Comparison of ENCODE assay signal across 8 cellular contexts in genomic region chr13:32650705-32651311, GRCh38.
DNase-seq lines count a peak whose midpoint lies in the region; ATAC-seq lines count a peak whose summit lies in the region.

No MANE protein-coding gene starts in this region.

- intact Hi-C loops in activated T-helper 2 cell treated with anti-CD3 and anti-CD28 coated beads, Interferon-gamma antibody, Interleukin-2, Interleukin-4, amounts not matched to agents 10 μg/mL and 5 μg/mL and 100 μg/mL, durations not matched to agents 14 hours and 24 hours and 36 hours (cut with micrococcal nuclease) = loop anchor here (1.0 to 2.0 kb wide), 6 partner anchors 10 to 892 kb away; partner anchors contain the start of genes N4BP2L2 and PDS5B

- no peaks in the 10 kb centered on the region for H3K27me3 Mint-ChIP-seq in activated T-helper 2 cell treated with anti-CD3 and anti-CD28 coated beads, Interferon-gamma antibody, Interleukin-2, Interleukin-4, amounts not matched to agents 10 μg/mL and 5 μg/mL and 100 μg/mL, durations not matched to agents 14 hours and 24 hours and 36 hours (ENCODE audit: low read depth)

- H3K27ac Mint-ChIP-seq in activated T-helper 2 cell treated with anti-CD3 and anti-CD28 coated beads, Interferon-gamma antibody, Interleukin-2, Interleukin-4, amounts not matched to agents 10 μg/mL and 5 μg/mL and 100 μg/mL, durations not matched to agents 14 hours and 24 hours and 36 hours = peak overlapping the region; percentile 70

- peak; percentile 75 for ATAC-seq in GM19395 (IDR thresholded peaks at IDR 0.05; ENCODE audit: unreplicated experiment)

- H3K4me3 Mint-ChIP-seq in activated T-helper 2 cell treated with anti-CD3 and anti-CD28 coated beads, Interferon-gamma antibody, Interleukin-2, Interleukin-4, amounts not matched to agents 10 μg/mL and 5 μg/mL and 100 μg/mL, durations not matched to agents 14 hours and 24 hours and 36 hours (ENCODE audit: low read depth) = no peak overlapping the region

- peaks cover 35% of the 10 kb centered on the region for H3K4me1 Mint-ChIP-seq in activated T-helper 2 cell treated with anti-CD3 and anti-CD28 coated beads, Interferon-gamma antibody, Interleukin-2, Interleukin-4, amounts not matched to agents 10 μg/mL and 5 μg/mL and 100 μg/mL, durations not matched to agents 14 hours and 24 hours and 36 hours (ENCODE audit: low read depth)

- H3K36me3 Mint-ChIP-seq in activated T-helper 2 cell treated with anti-CD3 and anti-CD28 coated beads, Interferon-gamma antibody, Interleukin-2, Interleukin-4, amounts not matched to agents 10 μg/mL and 5 μg/mL and 100 μg/mL, durations not matched to agents 14 hours and 24 hours and 36 hours (ENCODE audit: low read depth) = peaks cover 42% of the 10 kb centered on the region

- DNase-seq in COLO829 (ENCODE audit: low spot score) = peak; percentile 40
- DNase-seq in HK-2 (ENCODE audit: unreplicated experiment) = peak; percentile 10
- DNase-seq in RPMI7951 (ENCODE audit: low read depth) = peak; percentile 66
- DNase-seq in activated T-helper 2 cell treated with anti-CD3 and anti-CD28 coated beads, Interferon-gamma antibody, Interleukin-2, Interleukin-4, amounts not matched to agents 10 μg/mL and 5 μg/mL and 100 μg/mL, durations not matched to agents 14 hours and 24 hours and 36 hours (ENCODE audit: low spot score) = peak; percentile 41
- peak; percentile 58 for DNase-seq in glomerular visceral epithelial cell (ENCODE audit: extremely low spot score)
- DNase-seq in renal cortical epithelial cell (ENCODE audit: low read depth) = peak; percentile 79
- no peak for DNase-seq in NCI-H1048 (lab: John Stamatoyannopoulos, UW)

- H3K9me3 Mint-ChIP-seq in activated T-helper 2 cell treated with anti-CD3 and anti-CD28 coated beads, Interferon-gamma antibody, Interleukin-2, Interleukin-4, amounts not matched to agents 10 μg/mL and 5 μg/mL and 100 μg/mL, durations not matched to agents 14 hours and 24 hours and 36 hours = peaks cover 18% of the 10 kb centered on the region
